Comparison of ENCODE assay signal across 3 cellular contexts in the genomic region with DNA sequence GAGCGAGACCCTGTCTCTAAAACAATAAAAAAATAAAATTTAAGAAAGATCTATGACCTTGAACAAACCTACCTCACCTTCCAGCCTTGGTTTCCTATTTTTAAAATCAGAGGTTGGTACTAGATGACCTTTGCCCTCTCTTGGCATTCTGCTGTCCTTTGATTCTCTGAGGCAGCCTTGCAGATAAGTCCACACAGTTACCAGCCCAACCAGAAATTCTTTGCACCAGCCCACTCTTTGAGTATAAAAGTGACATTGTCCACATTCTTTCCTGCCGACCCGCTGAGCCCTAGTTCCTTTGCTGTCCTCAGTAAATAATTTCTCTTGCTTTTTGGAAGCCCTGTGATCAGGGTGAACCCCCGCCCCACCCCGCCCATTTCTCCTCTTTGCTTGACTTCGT.
TF ChIP-seq lines count a peak whose summit lies in the region.

No MANE protein-coding gene starts in this region.

TF ChIP-seq in GM23338, 12 proteins besides CTCF, POLR2A, EP300 and RAD21 (continued from another document and continues in another):
- TF ChIP-seq, protein P1, sequence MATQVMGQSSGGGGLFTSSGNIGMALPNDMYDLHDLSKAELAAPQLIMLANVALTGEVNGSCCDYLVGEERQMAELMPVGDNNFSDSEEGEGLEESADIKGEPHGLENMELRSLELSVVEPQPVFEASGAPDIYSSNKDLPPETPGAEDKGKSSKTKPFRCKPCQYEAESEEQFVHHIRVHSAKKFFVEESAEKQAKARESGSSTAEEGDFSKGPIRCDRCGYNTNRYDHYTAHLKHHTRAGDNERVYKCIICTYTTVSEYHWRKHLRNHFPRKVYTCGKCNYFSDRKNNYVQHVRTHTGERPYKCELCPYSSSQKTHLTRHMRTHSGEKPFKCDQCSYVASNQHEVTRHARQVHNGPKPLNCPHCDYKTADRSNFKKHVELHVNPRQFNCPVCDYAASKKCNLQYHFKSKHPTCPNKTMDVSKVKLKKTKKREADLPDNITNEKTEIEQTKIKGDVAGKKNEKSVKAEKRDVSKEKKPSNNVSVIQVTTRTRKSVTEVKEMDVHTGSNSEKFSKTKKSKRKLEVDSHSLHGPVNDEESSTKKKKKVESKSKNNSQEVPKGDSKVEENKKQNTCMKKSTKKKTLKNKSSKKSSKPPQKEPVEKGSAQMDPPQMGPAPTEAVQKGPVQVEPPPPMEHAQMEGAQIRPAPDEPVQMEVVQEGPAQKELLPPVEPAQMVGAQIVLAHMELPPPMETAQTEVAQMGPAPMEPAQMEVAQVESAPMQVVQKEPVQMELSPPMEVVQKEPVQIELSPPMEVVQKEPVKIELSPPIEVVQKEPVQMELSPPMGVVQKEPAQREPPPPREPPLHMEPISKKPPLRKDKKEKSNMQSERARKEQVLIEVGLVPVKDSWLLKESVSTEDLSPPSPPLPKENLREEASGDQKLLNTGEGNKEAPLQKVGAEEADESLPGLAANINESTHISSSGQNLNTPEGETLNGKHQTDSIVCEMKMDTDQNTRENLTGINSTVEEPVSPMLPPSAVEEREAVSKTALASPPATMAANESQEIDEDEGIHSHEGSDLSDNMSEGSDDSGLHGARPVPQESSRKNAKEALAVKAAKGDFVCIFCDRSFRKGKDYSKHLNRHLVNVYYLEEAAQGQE (IDR thresholded peaks at IDR 0.05; ENCODE audit: unreplicated experiment), result no peak
- TF ChIP-seq CREB1 (CRISPR knock-in tag; IDR thresholded peaks at IDR 0.05; ENCODE audit: low read depth), result no peak
- no peak for TF ChIP-seq EZH2 (IDR thresholded peaks at IDR 0.05; ENCODE audit: low read depth, unreplicated experiment)
- no peak for TF ChIP-seq EZH2phosphoT487 (IDR thresholded peaks at IDR 0.05; ENCODE audit: unreplicated experiment)
- TF ChIP-seq NANOG (IDR thresholded peaks at IDR 0.05; ENCODE audit: borderline replicate concordance), result no peak
- no peak for TF ChIP-seq ETS1 (IDR thresholded peaks at IDR 0.05)

TF ChIP-seq in WTC11, 78 proteins besides CTCF, POLR2A, EP300 and RAD21 (continued from another document):
- TF ChIP-seq, protein P2, sequence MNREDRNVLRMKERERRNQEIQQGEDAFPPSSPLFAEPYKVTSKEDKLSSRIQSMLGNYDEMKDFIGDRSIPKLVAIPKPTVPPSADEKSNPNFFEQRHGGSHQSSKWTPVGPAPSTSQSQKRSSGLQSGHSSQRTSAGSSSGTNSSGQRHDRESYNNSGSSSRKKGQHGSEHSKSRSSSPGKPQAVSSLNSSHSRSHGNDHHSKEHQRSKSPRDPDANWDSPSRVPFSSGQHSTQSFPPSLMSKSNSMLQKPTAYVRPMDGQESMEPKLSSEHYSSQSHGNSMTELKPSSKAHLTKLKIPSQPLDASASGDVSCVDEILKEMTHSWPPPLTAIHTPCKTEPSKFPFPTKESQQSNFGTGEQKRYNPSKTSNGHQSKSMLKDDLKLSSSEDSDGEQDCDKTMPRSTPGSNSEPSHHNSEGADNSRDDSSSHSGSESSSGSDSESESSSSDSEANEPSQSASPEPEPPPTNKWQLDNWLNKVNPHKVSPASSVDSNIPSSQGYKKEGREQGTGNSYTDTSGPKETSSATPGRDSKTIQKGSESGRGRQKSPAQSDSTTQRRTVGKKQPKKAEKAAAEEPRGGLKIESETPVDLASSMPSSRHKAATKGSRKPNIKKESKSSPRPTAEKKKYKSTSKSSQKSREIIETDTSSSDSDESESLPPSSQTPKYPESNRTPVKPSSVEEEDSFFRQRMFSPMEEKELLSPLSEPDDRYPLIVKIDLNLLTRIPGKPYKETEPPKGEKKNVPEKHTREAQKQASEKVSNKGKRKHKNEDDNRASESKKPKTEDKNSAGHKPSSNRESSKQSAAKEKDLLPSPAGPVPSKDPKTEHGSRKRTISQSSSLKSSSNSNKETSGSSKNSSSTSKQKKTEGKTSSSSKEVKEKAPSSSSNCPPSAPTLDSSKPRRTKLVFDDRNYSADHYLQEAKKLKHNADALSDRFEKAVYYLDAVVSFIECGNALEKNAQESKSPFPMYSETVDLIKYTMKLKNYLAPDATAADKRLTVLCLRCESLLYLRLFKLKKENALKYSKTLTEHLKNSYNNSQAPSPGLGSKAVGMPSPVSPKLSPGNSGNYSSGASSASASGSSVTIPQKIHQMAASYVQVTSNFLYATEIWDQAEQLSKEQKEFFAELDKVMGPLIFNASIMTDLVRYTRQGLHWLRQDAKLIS (CRISPR knock-in tag; IDR thresholded peaks at IDR 0.05; ENCODE audit: borderline replicate concordance), result no peak

TF ChIP-seq in HEK293T, 16 proteins besides CTCF, POLR2A, EP300 and RAD21 (continued from another document):
- no peak for TF ChIP-seq TARDBP (IDR thresholded peaks at IDR 0.05)
- TF ChIP-seq LEF1 (IDR thresholded peaks at IDR 0.05; ENCODE audit: borderline replicate concordance), result no peak
- no peak for TF ChIP-seq SP1 (IDR thresholded peaks at IDR 0.05)
- no peak for TF ChIP-seq HDGF (IDR thresholded peaks at IDR 0.05; ENCODE audit: borderline replicate concordance)
- TF ChIP-seq FOXA1 (IDR thresholded peaks at IDR 0.05), result no peak
- TF ChIP-seq ZNF384 (IDR thresholded peaks at IDR 0.05), result no peak
- TF ChIP-seq PKNOX1 (IDR thresholded peaks at IDR 0.05), result no peak
- TF ChIP-seq ARNT (IDR thresholded peaks at IDR 0.05), result no peak
